25 cellular contexts compared by ENCODE assay signal in the genomic region with DNA sequence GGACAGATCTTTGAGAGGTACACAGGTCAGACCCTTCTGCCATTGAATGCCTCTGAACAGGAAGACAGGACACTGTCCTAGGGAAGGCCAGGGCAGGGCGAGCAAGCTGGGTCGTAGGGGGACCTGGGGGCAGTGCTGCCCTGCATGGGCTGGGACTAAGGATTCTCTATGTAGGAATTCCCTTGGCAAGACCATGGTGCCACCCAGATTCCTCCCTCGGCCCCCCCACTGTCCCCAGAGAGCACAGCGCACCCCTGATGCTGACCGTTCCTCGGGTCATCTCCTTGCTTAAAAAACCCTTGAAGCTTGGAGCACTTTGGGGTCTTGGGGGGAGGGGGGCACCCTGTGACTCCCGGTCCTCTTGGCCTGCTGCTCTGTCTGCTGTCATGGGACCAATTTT.
"Had no signal": no experiment of that assay in that cellular context is flagged by ENCODE, and none has a peak within 500 bp of the region (broad histone marks: within the 10 kb centered on the region; RNA-seq: fewer than 3 reads in every experiment).

No MANE protein-coding gene starts in this region.

- H3K36me3 Mint-ChIP-seq: immature natural killer cell; stimulated activated effector memory CD8-positive, alpha-beta T cell treated with anti-CD3 and anti-CD28 coated beads, Interleukin-12 subunit alpha, Interleukin-12 subunit beta, amount 100 ng/mL, for 72 hours had no signal

- H3K4me3 ChIP-seq: left ventricle myocardium inferior, neural progenitor cell, ovary, prostate gland, skin epidermis, suprapubic skin, thoracic aorta, tibial artery, uterus had no signal

- H3K4me3 Mint-ChIP-seq: immature natural killer cell; naive thymus-derived CD8-positive, alpha-beta T cell; nephron; neural progenitor cell; stimulated activated effector memory CD8-positive, alpha-beta T cell treated with anti-CD3 and anti-CD28 coated beads, Interleukin-12 subunit alpha, Interleukin-12 subunit beta, amount 100 ng/mL, for 72 hours; stimulated activated naive CD8-positive, alpha-beta T cell treated with anti-CD3 and anti-CD28 coated beads, Interleukin-15, Interleukin-2, amounts not matched to agents 100 ng/mL and 50 ng/mL, for 24 hours had no signal

- H3K27ac Mint-ChIP-seq: neural progenitor cell; stimulated activated effector memory CD8-positive, alpha-beta T cell treated with anti-CD3 and anti-CD28 coated beads, Interleukin-12 subunit alpha, Interleukin-12 subunit beta, amount 100 ng/mL, for 72 hours; stimulated activated naive CD8-positive, alpha-beta T cell treated with anti-CD3 and anti-CD28 coated beads, Interleukin-15, Interleukin-2, amounts not matched to agents 100 ng/mL and 50 ng/mL, for 24 hours had no signal

- H3K36me3 ChIP-seq: left ventricle myocardium inferior, neural progenitor cell, neutrophil, ovary, prostate gland, suprapubic skin, thoracic aorta, uterus had no signal

- H3K27ac ChIP-seq: left ventricle myocardium inferior, neural progenitor cell, neutrophil, ovary, prostate gland, skin epidermis, suprapubic skin, uterus had no signal

- H3K4me1 ChIP-seq: left ventricle myocardium inferior, neural progenitor cell, prostate gland, suprapubic skin, uterus had no signal

- FAIRE-seq: islet of Langerhans had no signal

- H3K9me3 ChIP-seq: left ventricle myocardium inferior, neutrophil, ovary, prostate gland, suprapubic skin, thoracic aorta, tibial artery, uterus had no signal

- H3K9ac ChIP-seq: neural progenitor cell had no signal

- DNase-seq: hypothalamus; immature natural killer cell; left ventricle myocardium inferior; mesenchymal stem cell; occipital lobe; ovary; retina; stimulated activated CD4-positive, alpha-beta T cell treated with anti-CD3 and anti-CD28 coated beads, Interleukin-4, amount 100 ng/mL, for 24 hours; stimulated activated naive CD4-positive, alpha-beta T cell; tibial artery; trophoblast cell; uterus had no signal

- ATAC-seq: naive thymus-derived CD8-positive, alpha-beta T cell; right cardiac atrium; sciatic nerve; stimulated activated effector memory CD8-positive, alpha-beta T cell treated with anti-CD3 and anti-CD28 coated beads, Interleukin-12 subunit alpha, Interleukin-12 subunit beta, amount 100 ng/mL, for 72 hours had no signal

- H3K27me3 Mint-ChIP-seq: naive thymus-derived CD8-positive, alpha-beta T cell; stimulated activated naive CD8-positive, alpha-beta T cell treated with anti-CD3 and anti-CD28 coated beads, Interleukin-15, Interleukin-2, amounts not matched to agents 100 ng/mL and 50 ng/mL, for 24 hours had no signal

- H3K9me3 Mint-ChIP-seq: immature natural killer cell; naive thymus-derived CD8-positive, alpha-beta T cell; nephron; neural progenitor cell; stimulated activated effector memory CD8-positive, alpha-beta T cell treated with anti-CD3 and anti-CD28 coated beads, Interleukin-12 subunit alpha, Interleukin-12 subunit beta, amount 100 ng/mL, for 72 hours; stimulated activated naive CD8-positive, alpha-beta T cell treated with anti-CD3 and anti-CD28 coated beads, Interleukin-15, Interleukin-2, amounts not matched to agents 100 ng/mL and 50 ng/mL, for 24 hours had no signal

- H3K4me1 Mint-ChIP-seq: immature natural killer cell; stimulated activated effector memory CD8-positive, alpha-beta T cell treated with anti-CD3 and anti-CD28 coated beads, Interleukin-12 subunit alpha, Interleukin-12 subunit beta, amount 100 ng/mL, for 72 hours had no signal
